Comparison of ENCODE assay signal across 19 cellular contexts in the genomic region with DNA sequence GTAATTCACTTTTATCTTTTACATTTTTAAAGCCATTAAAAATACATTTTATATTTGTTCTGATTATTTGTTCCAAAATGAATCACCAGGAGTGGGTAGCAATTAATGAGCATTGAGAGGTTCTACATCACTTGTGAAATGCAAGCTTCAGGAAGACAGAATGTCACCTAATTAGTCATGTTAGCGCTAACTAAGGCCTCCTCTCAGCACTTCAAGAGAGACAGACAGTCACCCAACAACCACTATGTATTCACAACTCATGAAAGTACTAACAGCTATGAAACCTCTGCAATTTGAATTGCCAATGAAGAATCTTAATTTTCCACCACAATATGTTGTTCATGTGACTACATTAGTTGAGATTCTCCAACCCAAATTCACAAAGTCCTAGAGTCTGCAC.
DNase-seq lines count a peak whose midpoint lies in the region; ATAC-seq and TF ChIP-seq lines count a peak whose summit lies in the region.
"Had no signal": no experiment of that assay in that cellular context is flagged by ENCODE, and none has a peak within 500 bp of the region (broad histone marks: within the 10 kb centered on the region; RNA-seq: fewer than 3 reads in every experiment).

No MANE protein-coding gene starts in this region.

- no peak overlapping the region for H3K4me3 Mint-ChIP-seq in stimulated activated memory B cell treated with anti-CD40 and anti-IgM and Interleukin-4, amounts not matched to agents 10 μg/mL and 1 μg/mL and 100 μg/mL, for 72 hours
- H3K4me3 Mint-ChIP-seq: HFFc6 had no signal

- H3K27ac ChIP-seq in SU-DHL-6 (ENCODE audit: low read depth, low read length) (no peak overlapping the region), right cardiac atrium (ENCODE audit: low read length) (no peak overlapping the region)

- no peaks in the 10 kb centered on the region for H3K36me3 Mint-ChIP-seq in stimulated activated memory B cell treated with anti-CD40 and anti-IgM and Interleukin-4, amounts not matched to agents 10 μg/mL and 1 μg/mL and 100 μg/mL, for 72 hours

- H3K4me3 ChIP-seq in SU-DHL-6 (ENCODE audit: insufficient read depth, low read length, poor library complexity, severe bottlenecking): no peak overlapping the region
- H3K4me3 ChIP-seq in right cardiac atrium (ENCODE audit: low read length): no peak overlapping the region

- H3K9ac ChIP-seq in SU-DHL-6 (ENCODE audit: low read length): no peak overlapping the region
- H3K9ac ChIP-seq: SK-N-SH had no signal

- no peaks in the 10 kb centered on the region for H3K9me3 Mint-ChIP-seq in stimulated activated memory B cell treated with anti-CD40 and anti-IgM and Interleukin-4, amounts not matched to agents 10 μg/mL and 1 μg/mL and 100 μg/mL, for 72 hours

- ATAC-seq in HG02870 (IDR thresholded peaks at IDR 0.05; ENCODE audit: unreplicated experiment) (peak; percentile 56), right cardiac atrium (no peak)
- ATAC-seq in stimulated activated memory B cell treated with anti-CD40 and anti-IgM and Interleukin-4, amounts not matched to agents 10 μg/mL and 1 μg/mL and 100 μg/mL, for 72 hours: no peak
- ATAC-seq: HepG2, Panc1, Right ventricle myocardium inferior had no signal

- H3K4me1 ChIP-seq in right cardiac atrium (ENCODE audit: control insufficient read depth, insufficient read depth, low read length): no peaks in the 10 kb centered on the region

- no peaks in the 10 kb centered on the region for H4K20me1 ChIP-seq in SU-DHL-6 (ENCODE audit: low read depth, low read length)

- no peaks in the 10 kb centered on the region for H3F3A ChIP-seq in SU-DHL-6 (ENCODE audit: insufficient read depth)

- H3K27me3 ChIP-seq in SU-DHL-6 (ENCODE audit: low read length) (no peaks in the 10 kb centered on the region), right cardiac atrium (ENCODE audit: control insufficient read depth, insufficient read depth) (no peaks in the 10 kb centered on the region)

- no peaks in the 10 kb centered on the region for H3K27me3 Mint-ChIP-seq in stimulated activated memory B cell treated with anti-CD40 and anti-IgM and Interleukin-4, amounts not matched to agents 10 μg/mL and 1 μg/mL and 100 μg/mL, for 72 hours

- no peak overlapping the region for H3K27ac Mint-ChIP-seq in stimulated activated memory B cell treated with anti-CD40 and anti-IgM and Interleukin-4, amounts not matched to agents 10 μg/mL and 1 μg/mL and 100 μg/mL, for 72 hours
- H3K27ac Mint-ChIP-seq: HFFc6 had no signal

- H3K4me1 Mint-ChIP-seq in stimulated activated memory B cell treated with anti-CD40 and anti-IgM and Interleukin-4, amounts not matched to agents 10 μg/mL and 1 μg/mL and 100 μg/mL, for 72 hours: no peaks in the 10 kb centered on the region

- TF ChIP-seq CTCF in SU-DHL-6 (IDR thresholded peaks at IDR 0.05; ENCODE audit: insufficient read depth, low read length, poor library complexity, severe bottlenecking): no peak

- H3K4me2 ChIP-seq in SU-DHL-6 (ENCODE audit: low read depth, low read length, poor library complexity, severe bottlenecking): no peak overlapping the region
- H3K4me2 ChIP-seq: SK-N-SH had no signal

- WGBS in right cardiac atrium: 88% methylated on average over 1 of the region's 1 CpG

- no peaks in the 10 kb centered on the region for H3K36me3 ChIP-seq in SU-DHL-6 (ENCODE audit: low read length)

- H3K9me2 ChIP-seq in SU-DHL-6 (replicated peaks; ENCODE audit: insufficient read depth, low read length): no peaks in the 10 kb centered on the region
- H3K9me2 ChIP-seq: SK-N-SH had no signal

- H2AFZ ChIP-seq in SU-DHL-6 (ENCODE audit: low read depth, low read length, severe bottlenecking): peak overlapping the region; percentile 3

- no peaks in the 10 kb centered on the region for H3K9me3 ChIP-seq in SU-DHL-6 (ENCODE audit: insufficient read depth, low read length)
- H3K9me3 ChIP-seq in right cardiac atrium (ENCODE audit: control insufficient read depth, low read length): no peaks in the 10 kb centered on the region
- H3K9me3 ChIP-seq: SK-N-SH had no signal

- intact Hi-C loops in right cardiac atrium (cut with DNase I): loop anchor here in 1 of 4 donors (10.0 kb wide), 1 partner anchor 865 kb away; no protein-coding TSS in a partner anchor

- no peaks in the 10 kb centered on the region for H3K79me2 ChIP-seq in SU-DHL-6 (ENCODE audit: insufficient read depth, low read length)

- peak; percentile 30 for DNase-seq in NCI-H1105 treated with DMSO at 0.1 percent for 48 hours (lab: John Stamatoyannopoulos, UW)
- DNase-seq in NCI-H1105 (lab: John Stamatoyannopoulos, UW): no peak
- DNase-seq in DMS53 (lab: John Stamatoyannopoulos, UW): peak; percentile 62
- DNase-seq in right cardiac atrium: no peak
- DNase-seq in SHP77 treated with DMSO at 0.1 percent for 48 hours (lab: John Stamatoyannopoulos, UW): no peak
- DNase-seq: 8988T, C1 segment of cervical spinal cord, DMS153, GOT3, HFFc6, MM.1S, NCI-H2081, SK-N-SH had no signal

Comparison
In these comparisons a context has a peak if more than half of its experiments do, and no peak if none do; other contexts are left out.
1. DNase-seq: peak in NCI-H1105 treated with DMSO at 0.1 percent for 48 hours (single experiment) and DMS53 (single experiment); none in NCI-H1105 (single experiment), right cardiac atrium (0 of 3) and SHP77 treated with DMSO at 0.1 percent for 48 hours (single experiment).